Comparison of ENCODE assay signal across 29 cellular contexts in genomic region chr15:99974246-99974645, GRCh38.
"Had no signal": no experiment of that assay in that cellular context is flagged by ENCODE, and none has a peak within 500 bp of the region (broad histone marks: within the 10 kb centered on the region; RNA-seq: fewer than 3 reads in every experiment).

No MANE protein-coding gene starts in this region.

- DNase-seq: activated CD4-positive, alpha-beta memory T cell treated with anti-CD3 and anti-CD28 coated beads for 36 hours; activated CD4-positive, alpha-beta T cell treated with anti-CD3 and anti-CD28 coated beads for 36 hours; activated CD4-positive, alpha-beta T cell treated with anti-CD3 and anti-CD28 coated beads, Interleukin-2, amount 10 ng/mL, durations not matched to agents 24 days and 14 days; activated CD4-positive, CD25-positive, alpha-beta regulatory T cell; activated CD4-positive, CD25-positive, alpha-beta regulatory T cell treated with anti-CD3 and anti-CD28 coated beads, Interleukin-2, amount 50 U/mL, for 72 hours; activated CD8-positive, alpha-beta memory T cell treated with anti-CD3 and anti-CD28 coated beads, Interleukin-2, amount 10 ng/mL, durations not matched to agents 7 days and 5 days; activated CD8-positive, alpha-beta memory T cell treated with anti-CD3 and anti-CD28 coated beads, Interleukin-2, amount 50 U/mL, for 4 hours; activated CD8-positive, alpha-beta T cell treated with anti-CD3 and anti-CD28 coated beads, Interleukin-2, amount 10 ng/mL, durations not matched to agents 7 days and 5 days; activated effector memory CD4-positive, alpha-beta T cell treated with anti-CD3 and anti-CD28 coated beads, Interleukin-2, amount 50 U/mL, for 16 hours; activated naive CD4-positive, alpha-beta T cell treated with anti-CD3 and anti-CD28 coated beads for 36 hours; activated naive CD8-positive, alpha-beta T cell treated with anti-CD3 and anti-CD28 coated beads, Interleukin-2, amount 10 ng/mL, durations not matched to agents 7 days and 5 days; activated T-cell treated with anti-CD3 and anti-CD28 coated beads, Interleukin-2, amount 50 U/mL, for 1 hour; activated T-cell treated with anti-CD3 and anti-CD28 coated beads, Interleukin-2, amount 50 U/mL, for 48 hours; central memory CD4-positive, alpha-beta T cell; cerebellar nuclear complex; effector memory CD4-positive, alpha-beta T cell; endodermal cell; foreskin fibroblast; T-helper 2 cell had no signal

- H3K27me3 ChIP-seq: ascending aorta, breast epithelium, cardiac muscle cell, dorsolateral prefrontal cortex had no signal

- ATAC-seq: activated CD4-positive, alpha-beta T cell treated with anti-CD3 and anti-CD28 coated beads for 36 hours; activated CD8-positive, alpha-beta memory T cell treated with anti-CD3 and anti-CD28 coated beads, Interleukin-2, amount 10 ng/mL, durations not matched to agents 7 days and 5 days; activated CD8-positive, alpha-beta T cell treated with anti-CD3 and anti-CD28 coated beads, Interleukin-2, amount 10 ng/mL, durations not matched to agents 7 days and 5 days had no signal

- H3K4me3 ChIP-seq: ascending aorta, breast epithelium, cardiac muscle cell, coronary artery, dorsolateral prefrontal cortex had no signal

- H3K36me3 ChIP-seq: ascending aorta, breast epithelium, cardiac muscle cell had no signal

- H3K27ac ChIP-seq: ascending aorta, breast epithelium, cardiac muscle cell, coronary artery, dorsolateral prefrontal cortex had no signal

- H3K27me3 Mint-ChIP-seq: activated CD4-positive, alpha-beta memory T cell treated with anti-CD3 and anti-CD28 coated beads for 36 hours; activated CD4-positive, alpha-beta T cell treated with anti-CD3 and anti-CD28 coated beads for 36 hours; activated CD4-positive, alpha-beta T cell treated with anti-CD3 and anti-CD28 coated beads, Interleukin-2, amount 10 ng/mL, durations not matched to agents 24 days and 14 days; activated CD8-positive, alpha-beta memory T cell treated with anti-CD3 and anti-CD28 coated beads, Interleukin-2, amount 10 ng/mL, durations not matched to agents 7 days and 5 days; activated naive CD4-positive, alpha-beta T cell treated with anti-CD3 and anti-CD28 coated beads, Interleukin-2, amount 50 U/mL, for 24 hours; activated naive CD8-positive, alpha-beta T cell treated with anti-CD3 and anti-CD28 coated beads, Interleukin-2, amount 10 ng/mL, durations not matched to agents 7 days and 5 days; brain had no signal

- H3K9me3 Mint-ChIP-seq: activated CD4-positive, alpha-beta memory T cell treated with anti-CD3 and anti-CD28 coated beads for 36 hours; activated CD4-positive, alpha-beta T cell treated with anti-CD3 and anti-CD28 coated beads, Interleukin-2, amount 10 ng/mL, durations not matched to agents 24 days and 14 days; activated naive CD4-positive, alpha-beta T cell treated with anti-CD3 and anti-CD28 coated beads for 36 hours; activated naive CD4-positive, alpha-beta T cell treated with anti-CD3 and anti-CD28 coated beads, Interleukin-2, amount 50 U/mL, for 24 hours; activated naive CD8-positive, alpha-beta T cell treated with anti-CD3 and anti-CD28 coated beads, Interleukin-2, amount 10 ng/mL, durations not matched to agents 7 days and 5 days; activated T-helper 1 cell treated with anti-CD3 and anti-CD28 coated beads, Interleukin-12 subunit alpha, Interleukin-12 subunit beta, Interleukin-2, Interleukin-4 antibody, amounts not matched to agents 30 ng/mL and 10 ng/mL and 1 ng/mL, durations not matched to agents 14 hours and 24 hours and 36 hours; activated T-helper 2 cell treated with anti-CD3 and anti-CD28 coated beads, Interferon-gamma antibody, Interleukin-2, Interleukin-4, amounts not matched to agents 10 μg/mL and 5 μg/mL and 100 μg/mL, durations not matched to agents 14 hours and 24 hours and 36 hours; brain; dendritic cell treated with granulocyte-macrophage colony-stimulating factor and Interleukin-4, amounts not matched to agents 40 ng/mL and 50 ng/mL, for 4 days; endodermal cell had no signal

- H3K4me1 Mint-ChIP-seq: activated CD4-positive, alpha-beta T cell treated with anti-CD3 and anti-CD28 coated beads for 36 hours; activated CD4-positive, alpha-beta T cell treated with anti-CD3 and anti-CD28 coated beads, Interleukin-2, amount 10 ng/mL, durations not matched to agents 24 days and 14 days; activated CD8-positive, alpha-beta memory T cell treated with anti-CD3 and anti-CD28 coated beads, Interleukin-2, amount 10 ng/mL, durations not matched to agents 7 days and 5 days; activated naive CD4-positive, alpha-beta T cell treated with anti-CD3 and anti-CD28 coated beads, Interleukin-2, amount 50 U/mL, for 24 hours; activated naive CD8-positive, alpha-beta T cell treated with anti-CD3 and anti-CD28 coated beads, Interleukin-2, amount 10 ng/mL, durations not matched to agents 7 days and 5 days had no signal

- H3K9me3 ChIP-seq: ascending aorta, breast epithelium had no signal

- H3K27ac Mint-ChIP-seq: activated CD4-positive, alpha-beta memory T cell treated with anti-CD3 and anti-CD28 coated beads for 36 hours; activated CD4-positive, alpha-beta T cell treated with anti-CD3 and anti-CD28 coated beads for 36 hours; activated CD4-positive, alpha-beta T cell treated with anti-CD3 and anti-CD28 coated beads, Interleukin-2, amount 10 ng/mL, durations not matched to agents 24 days and 14 days; activated CD8-positive, alpha-beta memory T cell treated with anti-CD3 and anti-CD28 coated beads, Interleukin-2, amount 10 ng/mL, durations not matched to agents 7 days and 5 days; activated CD8-positive, alpha-beta T cell treated with anti-CD3 and anti-CD28 coated beads, Interleukin-2, amount 10 ng/mL, durations not matched to agents 7 days and 5 days; activated naive CD4-positive, alpha-beta T cell treated with anti-CD3 and anti-CD28 coated beads for 36 hours; activated naive CD4-positive, alpha-beta T cell treated with anti-CD3 and anti-CD28 coated beads, Interleukin-2, amount 50 U/mL, for 24 hours; activated T-helper 1 cell treated with anti-CD3 and anti-CD28 coated beads, Interleukin-12 subunit alpha, Interleukin-12 subunit beta, Interleukin-2, Interleukin-4 antibody, amounts not matched to agents 30 ng/mL and 10 ng/mL and 1 ng/mL, durations not matched to agents 14 hours and 24 hours and 36 hours; activated T-helper 2 cell treated with anti-CD3 and anti-CD28 coated beads, Interferon-gamma antibody, Interleukin-2, Interleukin-4, amounts not matched to agents 10 μg/mL and 5 μg/mL and 100 μg/mL, durations not matched to agents 14 hours and 24 hours and 36 hours; brain; dendritic cell treated with granulocyte-macrophage colony-stimulating factor and Interleukin-4, amounts not matched to agents 40 ng/mL and 50 ng/mL, for 4 days; endodermal cell had no signal

- H3K4me1 ChIP-seq: ascending aorta, breast epithelium had no signal

- H3K36me3 Mint-ChIP-seq: activated CD4-positive, alpha-beta memory T cell treated with anti-CD3 and anti-CD28 coated beads for 36 hours; activated CD8-positive, alpha-beta memory T cell treated with anti-CD3 and anti-CD28 coated beads, Interleukin-2, amount 10 ng/mL, durations not matched to agents 7 days and 5 days; activated naive CD4-positive, alpha-beta T cell treated with anti-CD3 and anti-CD28 coated beads, Interleukin-2, amount 50 U/mL, for 24 hours; activated naive CD8-positive, alpha-beta T cell treated with anti-CD3 and anti-CD28 coated beads, Interleukin-2, amount 10 ng/mL, durations not matched to agents 7 days and 5 days; brain had no signal

- H3K4me3 Mint-ChIP-seq: activated CD4-positive, alpha-beta memory T cell treated with anti-CD3 and anti-CD28 coated beads for 36 hours; activated CD4-positive, alpha-beta T cell treated with anti-CD3 and anti-CD28 coated beads for 36 hours; activated CD4-positive, alpha-beta T cell treated with anti-CD3 and anti-CD28 coated beads, Interleukin-2, amount 10 ng/mL, durations not matched to agents 24 days and 14 days; activated CD8-positive, alpha-beta memory T cell treated with anti-CD3 and anti-CD28 coated beads, Interleukin-2, amount 10 ng/mL, durations not matched to agents 7 days and 5 days; activated CD8-positive, alpha-beta T cell treated with anti-CD3 and anti-CD28 coated beads, Interleukin-2, amount 10 ng/mL, durations not matched to agents 7 days and 5 days; activated naive CD4-positive, alpha-beta T cell treated with anti-CD3 and anti-CD28 coated beads for 36 hours; activated naive CD4-positive, alpha-beta T cell treated with anti-CD3 and anti-CD28 coated beads, Interleukin-2, amount 50 U/mL, for 24 hours; activated naive CD8-positive, alpha-beta T cell treated with anti-CD3 and anti-CD28 coated beads, Interleukin-2, amount 10 ng/mL, durations not matched to agents 7 days and 5 days; activated T-helper 1 cell treated with anti-CD3 and anti-CD28 coated beads, Interleukin-12 subunit alpha, Interleukin-12 subunit beta, Interleukin-2, Interleukin-4 antibody, amounts not matched to agents 30 ng/mL and 10 ng/mL and 1 ng/mL, durations not matched to agents 14 hours and 24 hours and 36 hours; brain; dendritic cell treated with granulocyte-macrophage colony-stimulating factor and Interleukin-4, amounts not matched to agents 40 ng/mL and 50 ng/mL, for 4 days; endodermal cell had no signal
